16 cellular contexts compared by ENCODE assay signal in the genomic region with DNA sequence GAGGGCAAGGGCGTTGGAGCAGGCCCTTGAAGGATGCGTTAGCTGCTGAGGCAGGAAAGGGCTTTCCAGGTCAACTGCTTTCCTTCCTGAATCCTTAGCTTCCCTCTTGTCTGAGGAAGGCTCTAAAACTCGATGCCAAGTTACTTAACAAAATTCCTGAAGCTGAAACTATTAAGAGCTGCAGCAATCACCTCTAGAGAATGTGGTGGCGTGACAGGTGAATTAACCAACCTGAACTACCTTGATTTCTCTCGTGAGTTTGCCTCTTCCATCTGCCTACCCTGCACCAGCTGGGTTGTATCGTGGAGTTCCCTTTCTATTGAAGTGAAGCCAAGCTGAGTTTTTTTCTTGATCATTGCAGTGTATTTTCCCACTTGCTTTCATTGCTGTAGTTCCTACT.
"Had no signal": no experiment of that assay in that cellular context is flagged by ENCODE, and none has a peak within 500 bp of the region (broad histone marks: within the 10 kb centered on the region; RNA-seq: fewer than 3 reads in every experiment).

No MANE protein-coding gene starts in this region.

- H3K36me3 ChIP-seq: neutrophil, prostate gland had no signal

- ATAC-seq: activated CD8-positive, alpha-beta T cell treated with anti-CD3 and anti-CD28 coated beads, Interleukin-2, amount 10 ng/mL, durations not matched to agents 7 days and 5 days; activated naive CD8-positive, alpha-beta T cell treated with anti-CD3 and anti-CD28 coated beads, Interleukin-2, amount 50 U/mL, for 24 hours; naive thymus-derived CD4-positive, alpha-beta T cell; sciatic nerve; stimulated activated naive B cell treated with anti-CD40 and anti-IgM and Interleukin-4, amounts not matched to agents 10 μg/mL and 1 μg/mL and 100 μg/mL, for 72 hours had no signal

- DNase-seq: activated CD4-positive, alpha-beta T cell treated with anti-CD3 and anti-CD28 coated beads for 4 hours; activated CD8-positive, alpha-beta memory T cell treated with anti-CD3 and anti-CD28 coated beads, Interleukin-2, amount 50 U/mL, for 48 hours; activated CD8-positive, alpha-beta T cell treated with anti-CD3 and anti-CD28 coated beads, Interleukin-2, amount 10 ng/mL, durations not matched to agents 7 days and 5 days; activated naive CD4-positive, alpha-beta T cell treated with Interleukin-2 at 50 U/mL for 16 hours; activated naive CD8-positive, alpha-beta T cell treated with anti-CD3 and anti-CD28 coated beads, Interleukin-2, amount 50 U/mL, for 24 hours; cortex of kidney; effector memory CD4-positive, alpha-beta T cell; kidney; naive thymus-derived CD4-positive, alpha-beta T cell; stimulated activated CD4-positive, alpha-beta T cell treated with anti-CD3 and anti-CD28 coated beads, Interleukin-2, amount 100 ng/mL, for 24 hours; stimulated activated naive B cell treated with anti-CD40 and anti-IgM and Interleukin-4, amounts not matched to agents 10 μg/mL and 1 μg/mL and 100 μg/mL, for 72 hours had no signal

- H3K9me3 ChIP-seq: neutrophil, prostate gland had no signal

- H3K4me3 ChIP-seq: hepatocyte, lung, prostate gland had no signal

- H3K27me3 ChIP-seq: hepatocyte, neutrophil had no signal

- H3K27ac ChIP-seq: hepatocyte, neutrophil, prostate gland had no signal
